17 cellular contexts compared by ENCODE assay signal in the genomic region with DNA sequence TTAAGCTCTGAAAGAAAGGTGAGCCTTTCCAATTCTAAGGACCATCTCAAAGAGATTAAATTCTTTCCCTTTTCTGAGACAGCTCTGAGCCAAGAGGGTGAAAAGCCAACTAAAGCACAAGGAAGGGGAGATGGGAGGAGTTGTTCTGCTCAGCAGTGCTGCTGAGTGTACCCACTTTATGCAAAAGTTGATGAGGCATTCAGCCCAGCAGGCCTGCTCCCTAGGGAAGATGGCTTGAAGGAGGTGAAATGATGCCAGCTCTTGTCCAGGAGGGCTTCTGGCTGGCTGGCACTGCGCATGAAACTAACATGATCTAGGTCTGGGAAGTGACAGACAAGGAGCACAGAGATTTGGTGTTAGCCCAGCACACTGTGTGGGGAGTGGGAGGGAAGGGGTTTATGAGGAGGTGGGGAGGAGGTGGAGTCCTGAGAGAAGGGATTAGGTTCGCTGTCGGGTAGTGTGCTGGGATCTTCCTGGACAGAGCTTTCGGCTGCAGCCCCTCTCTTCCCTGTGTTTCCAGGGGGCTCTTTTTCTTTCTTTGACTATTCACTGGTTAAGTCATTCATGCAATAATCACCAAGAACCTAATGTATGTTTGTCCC.
A peak's percentile ranks its signal among the peaks of the same experiment; 100 is the strongest.
DNase-seq lines count a peak whose midpoint lies in the region; ATAC-seq and TF ChIP-seq lines count a peak whose summit lies in the region.
"Had no signal": no experiment of that assay in that cellular context is flagged by ENCODE, and none has a peak within 500 bp of the region (broad histone marks: within the 10 kb centered on the region; RNA-seq: fewer than 3 reads in every experiment).

No MANE protein-coding gene starts in this region.

- ATAC-seq in WTC11, result peak; percentile 27
- no peak for ATAC-seq in left lung
- ATAC-seq in thoracic aorta (ENCODE audit: insufficient number of reproducible peaks, low FRiP score, low read depth), result no peak
- ATAC-seq: CD8-positive, alpha-beta T cell had no signal

- H3K36me3 ChIP-seq in HEK293 (ENCODE audit: control insufficient read depth in 2 of 2, insufficient read depth in 1 of 2, low read length in 2 of 2), result no peaks in the 10 kb centered on the region
- H3K36me3 ChIP-seq in left lung, result no peaks in the 10 kb centered on the region
- no peaks in the 10 kb centered on the region for H3K36me3 ChIP-seq in thoracic aorta
- H3K36me3 ChIP-seq in ovary, result no peaks in the 10 kb centered on the region
- H3K36me3 ChIP-seq: suprapubic skin had no signal

- no peak overlapping the region for H3K4me3 Mint-ChIP-seq in WTC11
- H3K4me3 Mint-ChIP-seq: activated B cell treated with CpG ODN at 0.5 μM for 24 hours; CD8-positive, alpha-beta T cell; endodermal cell; immature natural killer cell had no signal

- peaks cover 28% of the 10 kb centered on the region for H3K4me1 Mint-ChIP-seq in WTC11
- H3K4me1 Mint-ChIP-seq: activated B cell treated with CpG ODN at 0.5 μM for 24 hours, immature natural killer cell had no signal

- no peak overlapping the region for H3K27ac Mint-ChIP-seq in WTC11
- H3K27ac Mint-ChIP-seq: activated B cell treated with CpG ODN at 0.5 μM for 24 hours; CD8-positive, alpha-beta T cell; endodermal cell; immature natural killer cell had no signal

- no peak for DNase-seq in WTC11 (ENCODE audit: low spot score)
- no peak for DNase-seq in left lung
- DNase-seq in thoracic aorta (ENCODE audit: low spot score), result no peak
- no peak for DNase-seq in OCI-M1 (lab: John Stamatoyannopoulos, UW)
- no peak for DNase-seq in NOMO-1 (lab: John Stamatoyannopoulos, UW; ENCODE audit: unreplicated experiment in 2 of 2)
- no peak for DNase-seq in ovary
- DNase-seq: activated B cell treated with CpG ODN at 0.5 μM for 24 hours; activated CD8-positive, alpha-beta memory T cell treated with anti-CD3 and anti-CD28 coated beads, Interleukin-2, amount 50 U/mL, for 4 hours; activated naive CD4-positive, alpha-beta T cell treated with Interleukin-2 at 50 U/mL for 16 hours; CD8-positive, alpha-beta T cell; endodermal cell; immature natural killer cell; MV-4-11; NCI-H345; posterior cingulate gyrus had no signal

- H3K36me3 Mint-ChIP-seq in WTC11, result no peaks in the 10 kb centered on the region
- H3K36me3 Mint-ChIP-seq: CD8-positive, alpha-beta T cell; immature natural killer cell had no signal

- intact Hi-C loops in left lung (cut with DNase I) (no loop called here), ovary (cut with DNase I) (loop anchor here in 1 of 4 donors (10.0 kb wide), 1 partner anchor 295 kb away; no protein-coding TSS in a partner anchor)

- CTCF ChIA-PET in HEK293 (lab: Yijun Ruan, JAX) (interaction anchor here (0.5 to 5.1 kb wide), 12 partner anchors 9 to 693 kb away, joined by 3 to 54 read pairs (median 3); no protein-coding TSS in a partner anchor), WTC11 (lab: Charles Lee) (interaction anchor here (0.8 to 7.2 kb wide), 9 partner anchors 9 to 256 kb away, joined by 3 to 79 read pairs (median 5); no protein-coding TSS in a partner anchor)

- 80 to 82% (median 80%) methylated on average over 4 of the region's 4 CpGs for WGBS in ovary, 3 donors

- H3K9me3 ChIP-seq in HEK293 (ENCODE audit: control insufficient read depth, insufficient read depth, low read depth, low read length) (no peaks in the 10 kb centered on the region), left lung (no peaks in the 10 kb centered on the region), thoracic aorta (no peaks in the 10 kb centered on the region), ovary (no peaks in the 10 kb centered on the region)
- H3K9me3 ChIP-seq: suprapubic skin had no signal

- no peak for TF ChIP-seq EP300 in ovary (IDR thresholded peaks at IDR 0.05)

- no peaks in the 10 kb centered on the region for H3K27me3 Mint-ChIP-seq in WTC11 (ENCODE audit: low read depth)
- H3K27me3 Mint-ChIP-seq: activated B cell treated with CpG ODN at 0.5 μM for 24 hours had no signal

- no peak for TF ChIP-seq CTCF in HEK293 (tag by site-specific recombination; IDR thresholded peaks at IDR 0.05)
- no peak for TF ChIP-seq CTCF in WTC11 (IDR thresholded peaks at IDR 0.05)
- TF ChIP-seq CTCF in left lung (IDR thresholded peaks at IDR 0.05), result no peak
- TF ChIP-seq CTCF in thoracic aorta (IDR thresholded peaks at IDR 0.05), result no peak
- TF ChIP-seq CTCF in ovary (IDR thresholded peaks at IDR 0.05), result no peak

- POLR2A ChIA-PET in HEK293 (lab: Yijun Ruan, JAX) (no interaction called here), WTC11 (lab: Charles Lee) (interaction anchor here (0.7 kb wide), 1 partner anchor 69 kb away, joined by 3 read pairs; no protein-coding TSS in a partner anchor)

- H3K4me3 ChIP-seq in HEK293 (ENCODE audit: low read depth, low read length), result no peak overlapping the region
- H3K4me3 ChIP-seq in left lung, result no peak overlapping the region
- H3K4me3 ChIP-seq in thoracic aorta, result no peak overlapping the region
- H3K4me3 ChIP-seq in ovary, result no peak overlapping the region
- H3K4me3 ChIP-seq: suprapubic skin had no signal

- TF ChIP-seq POLR2A in ovary (IDR thresholded peaks at IDR 0.05), result no peak

- no peak overlapping the region for H3K27ac ChIP-seq in HEK293 (ENCODE audit: extremely low read depth, low read depth, low read length)
- H3K27ac ChIP-seq in left lung, result peak overlapping the region; percentile 86 to 87
- H3K27ac ChIP-seq in thoracic aorta, result peak overlapping the region; percentile 65 to 73
- H3K27ac ChIP-seq in ovary, result no peak overlapping the region

- H3K4me1 ChIP-seq in HEK293 (ENCODE audit: control insufficient read depth, insufficient read depth, low read length) (peaks cover 13% of the 10 kb centered on the region), left lung (peaks cover 21 to 41% of the 10 kb centered on the region in 2 donors), thoracic aorta (ENCODE audit: control insufficient read depth in 1 of 2, low read depth in 2 of 2) (peaks cover 26 to 40% of the 10 kb centered on the region in 2 donors), ovary (ENCODE audit: insufficient read depth) (peaks cover 16% of the 10 kb centered on the region)

- H3K27me3 ChIP-seq in left lung (no peaks in the 10 kb centered on the region), thoracic aorta (replicated peaks; ENCODE audit: insufficient read depth) (no peaks in the 10 kb centered on the region), ovary (no peaks in the 10 kb centered on the region)
- H3K27me3 ChIP-seq: suprapubic skin had no signal

- H3K9me3 Mint-ChIP-seq in WTC11, result no peaks in the 10 kb centered on the region
- H3K9me3 Mint-ChIP-seq: activated B cell treated with CpG ODN at 0.5 μM for 24 hours; CD8-positive, alpha-beta T cell; endodermal cell; immature natural killer cell had no signal

TF ChIP-seq in HEK293, 187 proteins besides CTCF, POLR2A, EP300 and RAD21:
- TF ChIP-seq ZFHX2 (tag by site-specific recombination; conservative IDR thresholded peaks at IDR 0.05) (peak; percentile 35; the same call in 1 of the 2 replicates), ZNF843 (tag by site-specific recombination; IDR thresholded peaks at IDR 0.05) (no peak), ZIC2 (tag by site-specific recombination; IDR thresholded peaks at IDR 0.05) (0 out of 2 replicates have a peak, but pooled peaks have one; percentile 28)
TF ChIP-seq in HEK293: peak in this region for 2.

TF ChIP-seq in WTC11, 78 proteins besides CTCF, POLR2A, EP300 and RAD21:
- TF ChIP-seq ZNF121 (CRISPR knock-in tag; IDR thresholded peaks at IDR 0.05), result no peak
- TF ChIP-seq, protein P1, sequence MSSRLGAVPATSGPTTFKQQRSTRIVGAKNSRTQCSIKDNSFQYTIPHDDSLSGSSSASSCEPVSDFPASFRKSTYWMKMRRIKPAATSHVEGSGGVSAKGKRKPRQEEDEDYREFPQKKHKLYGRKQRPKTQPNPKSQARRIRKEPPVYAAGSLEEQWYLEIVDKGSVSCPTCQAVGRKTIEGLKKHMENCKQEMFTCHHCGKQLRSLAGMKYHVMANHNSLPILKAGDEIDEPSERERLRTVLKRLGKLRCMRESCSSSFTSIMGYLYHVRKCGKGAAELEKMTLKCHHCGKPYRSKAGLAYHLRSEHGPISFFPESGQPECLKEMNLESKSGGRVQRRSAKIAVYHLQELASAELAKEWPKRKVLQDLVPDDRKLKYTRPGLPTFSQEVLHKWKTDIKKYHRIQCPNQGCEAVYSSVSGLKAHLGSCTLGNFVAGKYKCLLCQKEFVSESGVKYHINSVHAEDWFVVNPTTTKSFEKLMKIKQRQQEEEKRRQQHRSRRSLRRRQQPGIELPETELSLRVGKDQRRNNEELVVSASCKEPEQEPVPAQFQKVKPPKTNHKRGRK (CRISPR knock-in tag; IDR thresholded peaks at IDR 0.05; ENCODE audit: borderline replicate concordance), result no peak
- TF ChIP-seq, protein P2, sequence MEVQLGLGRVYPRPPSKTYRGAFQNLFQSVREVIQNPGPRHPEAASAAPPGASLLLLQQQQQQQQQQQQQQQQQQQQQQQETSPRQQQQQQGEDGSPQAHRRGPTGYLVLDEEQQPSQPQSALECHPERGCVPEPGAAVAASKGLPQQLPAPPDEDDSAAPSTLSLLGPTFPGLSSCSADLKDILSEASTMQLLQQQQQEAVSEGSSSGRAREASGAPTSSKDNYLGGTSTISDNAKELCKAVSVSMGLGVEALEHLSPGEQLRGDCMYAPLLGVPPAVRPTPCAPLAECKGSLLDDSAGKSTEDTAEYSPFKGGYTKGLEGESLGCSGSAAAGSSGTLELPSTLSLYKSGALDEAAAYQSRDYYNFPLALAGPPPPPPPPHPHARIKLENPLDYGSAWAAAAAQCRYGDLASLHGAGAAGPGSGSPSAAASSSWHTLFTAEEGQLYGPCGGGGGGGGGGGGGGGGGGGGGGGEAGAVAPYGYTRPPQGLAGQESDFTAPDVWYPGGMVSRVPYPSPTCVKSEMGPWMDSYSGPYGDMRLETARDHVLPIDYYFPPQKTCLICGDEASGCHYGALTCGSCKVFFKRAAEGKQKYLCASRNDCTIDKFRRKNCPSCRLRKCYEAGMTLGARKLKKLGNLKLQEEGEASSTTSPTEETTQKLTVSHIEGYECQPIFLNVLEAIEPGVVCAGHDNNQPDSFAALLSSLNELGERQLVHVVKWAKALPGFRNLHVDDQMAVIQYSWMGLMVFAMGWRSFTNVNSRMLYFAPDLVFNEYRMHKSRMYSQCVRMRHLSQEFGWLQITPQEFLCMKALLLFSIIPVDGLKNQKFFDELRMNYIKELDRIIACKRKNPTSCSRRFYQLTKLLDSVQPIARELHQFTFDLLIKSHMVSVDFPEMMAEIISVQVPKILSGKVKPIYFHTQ (CRISPR knock-in tag; IDR thresholded peaks at IDR 0.05), result no peak
- TF ChIP-seq ZNF423 (CRISPR knock-in tag; IDR thresholded peaks at IDR 0.05), result no peak
- no peak for TF ChIP-seq ZNF263 (CRISPR knock-in tag; IDR thresholded peaks at IDR 0.05; ENCODE audit: low read depth)
- TF ChIP-seq, protein P3, sequence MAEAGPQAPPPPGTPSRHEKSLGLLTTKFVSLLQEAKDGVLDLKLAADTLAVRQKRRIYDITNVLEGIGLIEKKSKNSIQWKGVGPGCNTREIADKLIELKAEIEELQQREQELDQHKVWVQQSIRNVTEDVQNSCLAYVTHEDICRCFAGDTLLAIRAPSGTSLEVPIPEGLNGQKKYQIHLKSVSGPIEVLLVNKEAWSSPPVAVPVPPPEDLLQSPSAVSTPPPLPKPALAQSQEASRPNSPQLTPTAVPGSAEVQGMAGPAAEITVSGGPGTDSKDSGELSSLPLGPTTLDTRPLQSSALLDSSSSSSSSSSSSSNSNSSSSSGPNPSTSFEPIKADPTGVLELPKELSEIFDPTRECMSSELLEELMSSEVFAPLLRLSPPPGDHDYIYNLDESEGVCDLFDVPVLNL (CRISPR knock-in tag; IDR thresholded peaks at IDR 0.05; ENCODE audit: borderline replicate concordance, low read depth), result no peak
TF ChIP-seq in WTC11: peak in this region for 0.

Comparison
In these comparisons a context has a peak if more than half of its experiments do, and no peak if none do; other contexts are left out.
1. H3K27ac ChIP-seq: peak in left lung (2 of 2) and thoracic aorta (2 of 2); none in HEK293 (single experiment) and ovary (0 of 2).